ENCODE assay signal across 1 cellular context in the genomic region with DNA sequence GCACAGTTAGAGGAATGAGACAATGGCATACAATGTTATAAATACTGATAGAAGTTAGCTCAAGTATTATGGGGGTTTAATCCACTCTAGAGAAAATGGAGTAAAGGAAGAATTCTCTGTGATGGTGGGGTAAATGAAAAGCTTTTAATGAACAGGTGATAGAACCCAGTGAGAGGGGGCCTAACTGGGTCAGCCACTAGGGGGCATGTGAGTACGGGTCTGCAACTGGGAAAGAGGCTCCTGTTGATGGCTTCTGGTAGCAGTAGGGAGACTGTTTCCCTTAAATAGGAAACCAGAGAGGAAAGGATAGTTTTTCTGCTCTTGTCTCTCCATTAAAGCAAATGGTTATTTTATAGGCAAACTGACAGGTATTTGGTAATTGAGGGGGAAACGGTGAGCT.
TF ChIP-seq lines count a peak whose summit lies in the region.

No MANE protein-coding gene starts in this region.

TF ChIP-seq in HepG2, 621 proteins besides CTCF, POLR2A, EP300 and RAD21 (continued from another document):
- no peak for TF ChIP-seq CHD2 (IDR thresholded peaks at IDR 0.05; ENCODE audit: low read depth, low read length)
